1 cellular context compared by ENCODE assay signal in genomic region chr12:8157484-8158198, GRCh38.
TF ChIP-seq lines count a peak whose summit lies in the region.

No MANE protein-coding gene starts in this region.

TF ChIP-seq in GM23338, 12 proteins besides CTCF, POLR2A, EP300 and RAD21 (continued from another document):
- TF ChIP-seq ZNF462 (CRISPR knock-in tag; IDR thresholded peaks at IDR 0.05) = no peak
- no peak for TF ChIP-seq JUNB (IDR thresholded peaks at IDR 0.05; ENCODE audit: unreplicated experiment)
- TF ChIP-seq NANOG (IDR thresholded peaks at IDR 0.05; ENCODE audit: borderline replicate concordance) = no peak
- TF ChIP-seq EZH2 (IDR thresholded peaks at IDR 0.05; ENCODE audit: low read depth, unreplicated experiment) = no peak
